Comparison of ENCODE assay signal across 14 cellular contexts in genomic region chr2:206408323-206409320, GRCh38. TPM values are rescaled to one million over a fixed set of nuclear protein-coding genes. Genes with fewer than 3 reads are reported as not detected.
DNase-seq lines count a peak whose midpoint lies in the region; ATAC-seq and TF ChIP-seq lines count a peak whose summit lies in the region.
"Had no signal": no experiment of that assay in that cellular context is flagged by ENCODE, and none has a peak within 500 bp of the region (broad histone marks: within the 10 kb centered on the region; RNA-seq: fewer than 3 reads in every experiment).

No MANE protein-coding gene starts in this region.

- no peaks in the 10 kb centered on the region for H4K20me1 ChIP-seq in osteoblast (ENCODE audit: insufficient read depth, low read length)

- no peaks in the 10 kb centered on the region for H3K9me3 ChIP-seq in osteoblast (ENCODE audit: low read depth, low read length)
- H3K9me3 ChIP-seq: psoas muscle had no signal

- TF ChIP-seq CTCF in osteoblast (IDR thresholded peaks at IDR 0.05; ENCODE audit: extremely low read depth, low read depth, low read length), result no peak

- peak overlapping the region in 1 of 2 donors; percentile 42 for H3K4me3 Mint-ChIP-seq in stimulated activated naive B cell treated with anti-CD40 and anti-IgM and Interleukin-4, amounts not matched to agents 10 μg/mL and 1 μg/mL and 100 μg/mL, for 72 hours
- H3K4me3 Mint-ChIP-seq in activated T-cell treated with anti-CD3 and anti-CD28 coated beads, Interleukin-2, amount 50 U/mL, for 4 hours, result no peak overlapping the region

- no peaks in the 10 kb centered on the region for H3K36me3 ChIP-seq in osteoblast (ENCODE audit: insufficient read depth, low read length)

- no peaks in the 10 kb centered on the region for H3K27me3 ChIP-seq in osteoblast (ENCODE audit: insufficient read depth, low read length)

- peaks cover 12 to 16% of the 10 kb centered on the region in 2 donors for H3K4me1 Mint-ChIP-seq in stimulated activated naive B cell treated with anti-CD40 and anti-IgM and Interleukin-4, amounts not matched to agents 10 μg/mL and 1 μg/mL and 100 μg/mL, for 72 hours
- H3K4me1 Mint-ChIP-seq in activated T-cell treated with anti-CD3 and anti-CD28 coated beads, Interleukin-2, amount 50 U/mL, for 4 hours (ENCODE audit: low read depth), result no peaks in the 10 kb centered on the region

- H3K4me2 ChIP-seq in osteoblast (ENCODE audit: insufficient read depth, low read length), result no peak overlapping the region

- H3K4me1 ChIP-seq in osteoblast (ENCODE audit: insufficient read depth, low read length), result no peaks in the 10 kb centered on the region
- H3K4me1 ChIP-seq: psoas muscle had no signal

- no peak overlapping the region for H2AFZ ChIP-seq in osteoblast (ENCODE audit: low read length)

- ATAC-seq in GM19023 (IDR thresholded peaks at IDR 0.05; ENCODE audit: unreplicated experiment) (peak; percentile 81), GM21723 (IDR thresholded peaks at IDR 0.05; ENCODE audit: unreplicated experiment) (peak; percentile 97), HG03175 (IDR thresholded peaks at IDR 0.05; ENCODE audit: unreplicated experiment) (peak; percentile 76)
- ATAC-seq in stimulated activated naive B cell treated with anti-CD40 and anti-IgM and Interleukin-4, amounts not matched to agents 10 μg/mL and 1 μg/mL and 100 μg/mL, for 72 hours (replicated peaks), result peak; percentile 98 to 99
- ATAC-seq in activated T-cell treated with anti-CD3 and anti-CD28 coated beads, Interleukin-2, amount 50 U/mL, for 4 hours, result no peak
- ATAC-seq: psoas muscle had no signal

- no peak overlapping the region for H3K4me3 ChIP-seq in osteoblast (ENCODE audit: insufficient read depth, low read length)
- H3K4me3 ChIP-seq: psoas muscle had no signal

- no peaks in the 10 kb centered on the region for H3K79me2 ChIP-seq in osteoblast (ENCODE audit: insufficient read depth, low read length)

- H3K9me3 Mint-ChIP-seq in stimulated activated naive B cell treated with anti-CD40 and anti-IgM and Interleukin-4, amounts not matched to agents 10 μg/mL and 1 μg/mL and 100 μg/mL, for 72 hours, result peaks cover 4 to 6% of the 10 kb centered on the region in 2 donors
- no peaks in the 10 kb centered on the region for H3K9me3 Mint-ChIP-seq in activated T-cell treated with anti-CD3 and anti-CD28 coated beads, Interleukin-2, amount 50 U/mL, for 4 hours

- no peak overlapping the region for H3K27ac ChIP-seq in osteoblast (ENCODE audit: low read depth, low read length)
- H3K27ac ChIP-seq: psoas muscle had no signal

- H3K27me3 Mint-ChIP-seq in stimulated activated naive B cell treated with anti-CD40 and anti-IgM and Interleukin-4, amounts not matched to agents 10 μg/mL and 1 μg/mL and 100 μg/mL, for 72 hours, result no peaks in the 10 kb centered on the region
- H3K27me3 Mint-ChIP-seq in activated T-cell treated with anti-CD3 and anti-CD28 coated beads, Interleukin-2, amount 50 U/mL, for 4 hours (ENCODE audit: low read depth), result peaks cover 8% of the 10 kb centered on the region

- DNase-seq in stimulated activated naive B cell treated with anti-CD40 and anti-IgM and Interleukin-4, amounts not matched to agents 10 μg/mL and 1 μg/mL and 100 μg/mL, for 72 hours, result no peak
- DNase-seq in activated T-cell treated with anti-CD3 and anti-CD28 coated beads, Interleukin-2, amount 50 U/mL, for 4 hours, result no peak
- DNase-seq in HuH-7 (ENCODE audit: low spot score) (no peak), osteoblast (ENCODE audit: insufficient read length, low spot score, missing footprints) (no peak)
- DNase-seq: activated CD4-positive, alpha-beta T cell treated with anti-CD3 and anti-CD28 coated beads, Interleukin-2, amount 50 U/mL, for 1 hour; activated gamma-delta T cell treated with Interleukin-2 at 50 U/mL for 16 hours; KG1; mesendoderm; NCI-H2029; psoas muscle; stimulated activated CD4-positive, alpha-beta T cell treated with anti-CD3 and anti-CD28 coated beads, Interleukin-4, amount 100 ng/mL, for 1 hour had no signal

- H3K36me3 Mint-ChIP-seq in stimulated activated naive B cell treated with anti-CD40 and anti-IgM and Interleukin-4, amounts not matched to agents 10 μg/mL and 1 μg/mL and 100 μg/mL, for 72 hours, result no peaks in the 10 kb centered on the region
- no peaks in the 10 kb centered on the region for H3K36me3 Mint-ChIP-seq in activated T-cell treated with anti-CD3 and anti-CD28 coated beads, Interleukin-2, amount 50 U/mL, for 4 hours (ENCODE audit: insufficient read depth)

- peak overlapping the region; percentile 93 for H3K27ac Mint-ChIP-seq in stimulated activated naive B cell treated with anti-CD40 and anti-IgM and Interleukin-4, amounts not matched to agents 10 μg/mL and 1 μg/mL and 100 μg/mL, for 72 hours

RNA-seq across cellular contexts. Expression of gene ADAM23, which starts 34.7 kb away (rescaled TPM):
- total RNA-seq in activated T-cell treated with anti-CD3 and anti-CD28 coated beads, Interleukin-2, amount 50 U/mL, for 4 hours, result 1 to 10 TPM in 1 of 3 donors, under 1 TPM in 2; 0.25 to 1.2 (median 0.87) TPM
- total RNA-seq in osteoblast, result under 0.01 and 0.29 TPM in 2 replicates

Comparison
In these comparisons a context has a peak if more than half of its experiments do, and no peak if none do; other contexts are left out.
1. ATAC-seq: peak in GM19023 (single experiment), GM21723 (single experiment), HG03175 (single experiment) and stimulated activated naive B cell treated with anti-CD40 and anti-IgM and Interleukin-4, amounts not matched to agents 10 μg/mL and 1 μg/mL and 100 μg/mL, for 72 hours (2 of 2); none in activated T-cell treated with anti-CD3 and anti-CD28 coated beads, Interleukin-2, amount 50 U/mL, for 4 hours (0 of 2).